ENCODE assay signal across 1 cellular context in genomic region chr7:148590533-148590932, GRCh38.
TF ChIP-seq lines count a peak whose summit lies in the region.

Gene C7orf33, plus strand, starts transcription at chr7:148590766. Its CDS starts 160 bp downstream, at chr7:148590926.

TF ChIP-seq in H1, 55 proteins besides CTCF, POLR2A, EP300 and RAD21 (continued from another document):
- TF ChIP-seq PHF8 (conservative IDR thresholded peaks at IDR 0.05; ENCODE audit: low read depth, low read length) (no peak), KDM4A (IDR thresholded peaks at IDR 0.05; ENCODE audit: low read depth, low read length, severe bottlenecking) (no peak), SIN3A (conservative IDR thresholded peaks at IDR 0.05 in 1 of 2, IDR thresholded peaks at IDR 0.05 in 1 of 2; ENCODE audit: low read depth in 1 of 2, low read length in 2 of 2) (no peak), GABPA (IDR thresholded peaks at IDR 0.05; ENCODE audit: borderline replicate concordance, insufficient read depth, low read length) (no peak), MAFK (IDR thresholded peaks at IDR 0.05; ENCODE audit: low read depth, low read length) (no peak), SRF (IDR thresholded peaks at IDR 0.05; ENCODE audit: low read depth, low read length) (no peak), GTF2F1 (IDR thresholded peaks at IDR 0.05; ENCODE audit: borderline replicate concordance, low read depth, low read length) (no peak), BRCA1 (IDR thresholded peaks at IDR 0.05; ENCODE audit: low read depth, low read length) (no peak), SP2 (IDR thresholded peaks at IDR 0.05; ENCODE audit: low read length) (no peak), TEAD4 (IDR thresholded peaks at IDR 0.05; ENCODE audit: low read depth, low read length) (no peak)
- TF ChIP-seq, protein P1, sequence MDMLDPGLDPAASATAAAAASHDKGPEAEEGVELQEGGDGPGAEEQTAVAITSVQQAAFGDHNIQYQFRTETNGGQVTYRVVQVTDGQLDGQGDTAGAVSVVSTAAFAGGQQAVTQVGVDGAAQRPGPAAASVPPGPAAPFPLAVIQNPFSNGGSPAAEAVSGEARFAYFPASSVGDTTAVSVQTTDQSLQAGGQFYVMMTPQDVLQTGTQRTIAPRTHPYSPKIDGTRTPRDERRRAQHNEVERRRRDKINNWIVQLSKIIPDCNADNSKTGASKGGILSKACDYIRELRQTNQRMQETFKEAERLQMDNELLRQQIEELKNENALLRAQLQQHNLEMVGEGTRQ (IDR thresholded peaks at IDR 0.05; ENCODE audit: low read length), result no peak
- TF ChIP-seq, protein P2, sequence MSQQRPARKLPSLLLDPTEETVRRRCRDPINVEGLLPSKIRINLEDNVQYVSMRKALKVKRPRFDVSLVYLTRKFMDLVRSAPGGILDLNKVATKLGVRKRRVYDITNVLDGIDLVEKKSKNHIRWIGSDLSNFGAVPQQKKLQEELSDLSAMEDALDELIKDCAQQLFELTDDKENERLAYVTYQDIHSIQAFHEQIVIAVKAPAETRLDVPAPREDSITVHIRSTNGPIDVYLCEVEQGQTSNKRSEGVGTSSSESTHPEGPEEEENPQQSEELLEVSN (IDR thresholded peaks at IDR 0.05), result no peak
TF ChIP-seq in H1: peak in this region for 0.
